Comparison of ENCODE assay signal across 2 cellular contexts in the genomic region with DNA sequence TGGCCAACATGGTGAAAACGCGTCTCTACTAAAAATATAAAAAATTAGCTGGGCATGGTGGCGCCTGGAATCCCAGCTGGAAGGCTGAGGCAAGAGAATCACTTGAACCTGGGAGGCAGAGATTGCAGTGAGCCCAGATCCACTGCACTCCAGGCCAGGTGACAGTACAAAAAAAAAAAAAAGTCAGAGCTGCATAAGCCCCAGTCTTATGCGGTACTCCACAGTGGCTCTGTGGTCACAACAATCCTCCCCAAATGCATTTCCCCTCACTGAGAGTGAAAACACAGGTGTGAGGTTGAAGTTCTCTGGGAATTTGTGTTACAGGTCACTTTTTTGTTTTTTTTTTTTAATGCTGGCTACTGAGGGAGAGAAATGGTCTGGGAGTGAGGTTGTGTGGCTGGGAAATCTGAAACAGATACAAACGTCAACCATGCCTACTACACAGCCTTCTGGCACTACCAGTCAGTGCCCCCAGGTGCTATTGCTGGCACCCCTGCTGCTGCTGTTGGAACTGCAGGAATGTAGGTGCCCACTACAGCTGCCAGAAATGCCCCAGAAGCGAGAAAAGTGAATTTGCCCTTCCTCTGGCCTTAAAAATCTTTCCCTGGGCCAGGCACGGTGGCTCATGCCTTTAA.
TF ChIP-seq lines count a peak whose summit lies in the region.

No MANE protein-coding gene starts in this region.

TF ChIP-seq in A549, 52 proteins besides CTCF, POLR2A, EP300 and RAD21:
- TF ChIP-seq PHF8 (IDR thresholded peaks at IDR 0.05; ENCODE audit: borderline replicate concordance, low read depth) (no peak), EHF (CRISPR knock-in tag; IDR thresholded peaks at IDR 0.05) (no peak), TFCP2L1 (CRISPR knock-in tag; IDR thresholded peaks at IDR 0.05) (no peak), MAZ (IDR thresholded peaks at IDR 0.05; ENCODE audit: borderline replicate concordance, low read depth, low read length) (no peak), RFX5 (IDR thresholded peaks at IDR 0.05) (no peak), ZC3H11A (IDR thresholded peaks at IDR 0.05) (no peak), CBX8 (IDR thresholded peaks at IDR 0.05) (no peak), EHMT2 (IDR thresholded peaks at IDR 0.05; ENCODE audit: low read depth) (no peak), KDM1A (IDR thresholded peaks at IDR 0.05; ENCODE audit: low read depth) (no peak), MAFK (IDR thresholded peaks at IDR 0.05; ENCODE audit: partially characterized antibody) (no peak), FOSL2 (IDR thresholded peaks at IDR 0.05) (no peak), FOSL2 (CRISPR knock-in tag; IDR thresholded peaks at IDR 0.05) (no peak)
- TF ChIP-seq, protein P1, sequence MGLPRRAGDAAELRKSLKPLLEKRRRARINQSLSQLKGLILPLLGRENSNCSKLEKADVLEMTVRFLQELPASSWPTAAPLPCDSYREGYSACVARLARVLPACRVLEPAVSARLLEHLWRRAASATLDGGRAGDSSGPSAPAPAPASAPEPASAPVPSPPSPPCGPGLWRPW (IDR thresholded peaks at IDR 0.05), result no peak
- TF ChIP-seq, protein P2, sequence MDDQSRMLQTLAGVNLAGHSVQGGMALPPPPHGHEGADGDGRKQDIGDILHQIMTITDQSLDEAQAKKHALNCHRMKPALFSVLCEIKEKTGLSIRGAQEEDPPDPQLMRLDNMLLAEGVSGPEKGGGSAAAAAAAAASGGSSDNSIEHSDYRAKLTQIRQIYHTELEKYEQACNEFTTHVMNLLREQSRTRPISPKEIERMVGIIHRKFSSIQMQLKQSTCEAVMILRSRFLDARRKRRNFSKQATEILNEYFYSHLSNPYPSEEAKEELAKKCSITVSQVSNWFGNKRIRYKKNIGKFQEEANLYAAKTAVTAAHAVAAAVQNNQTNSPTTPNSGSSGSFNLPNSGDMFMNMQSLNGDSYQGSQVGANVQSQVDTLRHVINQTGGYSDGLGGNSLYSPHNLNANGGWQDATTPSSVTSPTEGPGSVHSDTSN (IDR thresholded peaks at IDR 0.05), result no peak
- TF ChIP-seq, protein P3, sequence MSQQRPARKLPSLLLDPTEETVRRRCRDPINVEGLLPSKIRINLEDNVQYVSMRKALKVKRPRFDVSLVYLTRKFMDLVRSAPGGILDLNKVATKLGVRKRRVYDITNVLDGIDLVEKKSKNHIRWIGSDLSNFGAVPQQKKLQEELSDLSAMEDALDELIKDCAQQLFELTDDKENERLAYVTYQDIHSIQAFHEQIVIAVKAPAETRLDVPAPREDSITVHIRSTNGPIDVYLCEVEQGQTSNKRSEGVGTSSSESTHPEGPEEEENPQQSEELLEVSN (IDR thresholded peaks at IDR 0.05; ENCODE audit: borderline replicate concordance, low read depth), result no peak
- TF ChIP-seq, protein P4, sequence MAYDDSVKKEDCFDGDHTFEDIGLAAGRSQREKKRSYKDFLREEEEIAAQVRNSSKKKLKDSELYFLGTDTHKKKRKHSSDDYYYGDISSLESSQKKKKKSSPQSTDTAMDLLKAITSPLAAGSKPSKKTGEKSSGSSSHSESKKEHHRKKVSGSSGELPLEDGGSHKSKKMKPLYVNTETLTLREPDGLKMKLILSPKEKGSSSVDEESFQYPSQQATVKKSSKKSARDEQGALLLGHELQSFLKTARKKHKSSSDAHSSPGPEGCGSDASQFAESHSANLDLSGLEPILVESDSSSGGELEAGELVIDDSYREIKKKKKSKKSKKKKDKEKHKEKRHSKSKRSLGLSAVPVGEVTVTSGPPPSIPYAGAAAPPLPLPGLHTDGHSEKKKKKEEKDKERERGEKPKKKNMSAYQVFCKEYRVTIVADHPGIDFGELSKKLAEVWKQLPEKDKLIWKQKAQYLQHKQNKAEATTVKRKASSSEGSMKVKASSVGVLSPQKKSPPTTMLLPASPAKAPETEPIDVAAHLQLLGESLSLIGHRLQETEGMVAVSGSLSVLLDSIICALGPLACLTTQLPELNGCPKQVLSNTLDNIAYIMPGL (CRISPR knock-in tag; IDR thresholded peaks at IDR 0.05; ENCODE audit: borderline replicate concordance), result no peak
TF ChIP-seq in A549: peak in this region for 0.

TF ChIP-seq in GM12878, 131 proteins besides CTCF, POLR2A, EP300 and RAD21:
- TF ChIP-seq YBX1 (IDR thresholded peaks at IDR 0.05) (no peak), EED (IDR thresholded peaks at IDR 0.05; ENCODE audit: low read depth) (no peak), BHLHE40 (IDR thresholded peaks at IDR 0.05; ENCODE audit: borderline replicate concordance in 1 of 2, low read depth in 2 of 2, low read length in 1 of 2) (no peak), FOXM1 (IDR thresholded peaks at IDR 0.05; ENCODE audit: low read depth, low read length) (no peak), POLR2AphosphoS2 (IDR thresholded peaks at IDR 0.05; ENCODE audit: low read depth, low read length) (no peak), YY1 (IDR thresholded peaks at IDR 0.05; ENCODE audit: low read depth, low read length) (no peak), MYB (IDR thresholded peaks at IDR 0.05; ENCODE audit: borderline replicate concordance, low read depth, low read length) (no peak), DPF2 (IDR thresholded peaks at IDR 0.05) (no peak)
- TF ChIP-seq, protein P5, sequence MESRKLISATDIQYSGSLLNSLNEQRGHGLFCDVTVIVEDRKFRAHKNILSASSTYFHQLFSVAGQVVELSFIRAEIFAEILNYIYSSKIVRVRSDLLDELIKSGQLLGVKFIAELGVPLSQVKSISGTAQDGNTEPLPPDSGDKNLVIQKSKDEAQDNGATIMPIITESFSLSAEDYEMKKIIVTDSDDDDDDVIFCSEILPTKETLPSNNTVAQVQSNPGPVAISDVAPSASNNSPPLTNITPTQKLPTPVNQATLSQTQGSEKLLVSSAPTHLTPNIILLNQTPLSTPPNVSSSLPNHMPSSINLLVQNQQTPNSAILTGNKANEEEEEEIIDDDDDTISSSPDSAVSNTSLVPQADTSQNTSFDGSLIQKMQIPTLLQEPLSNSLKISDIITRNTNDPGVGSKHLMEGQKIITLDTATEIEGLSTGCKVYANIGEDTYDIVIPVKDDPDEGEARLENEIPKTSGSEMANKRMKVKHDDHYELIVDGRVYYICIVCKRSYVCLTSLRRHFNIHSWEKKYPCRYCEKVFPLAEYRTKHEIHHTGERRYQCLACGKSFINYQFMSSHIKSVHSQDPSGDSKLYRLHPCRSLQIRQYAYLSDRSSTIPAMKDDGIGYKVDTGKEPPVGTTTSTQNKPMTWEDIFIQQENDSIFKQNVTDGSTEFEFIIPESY (IDR thresholded peaks at IDR 0.05), result no peak
